ENCODE assay signal across 10 cellular contexts in the genomic region with DNA sequence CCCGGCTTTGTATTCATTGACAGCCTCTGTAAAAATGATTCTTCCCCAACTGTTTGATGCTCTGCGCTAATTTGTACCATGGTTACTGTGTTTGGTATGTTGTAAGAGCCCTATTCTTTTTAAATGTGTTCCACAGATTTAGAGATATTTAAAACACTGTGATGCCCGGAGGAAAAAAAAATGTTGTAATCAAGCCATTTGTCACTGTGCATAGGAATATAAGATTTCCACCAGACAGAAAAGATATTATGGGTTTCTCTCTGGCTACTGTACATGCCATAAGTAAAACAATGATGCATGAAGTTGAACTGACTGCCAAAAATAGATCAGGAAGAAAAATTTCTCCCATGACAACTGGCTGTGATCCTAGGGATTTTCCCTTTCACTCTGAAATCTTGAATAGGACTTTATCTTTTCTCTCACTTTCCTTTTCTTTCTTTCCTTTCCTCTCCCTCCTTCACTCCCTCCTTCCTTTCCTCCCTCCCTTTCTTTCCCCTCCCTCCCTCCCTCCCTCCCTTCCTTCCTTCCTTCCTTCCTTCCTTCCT.
A peak's percentile ranks its signal among the peaks of the same experiment; 100 is the strongest.
DNase-seq lines count a peak whose midpoint lies in the region; ATAC-seq and TF ChIP-seq lines count a peak whose summit lies in the region.
"Had no signal": no experiment of that assay in that cellular context is flagged by ENCODE, and none has a peak within 500 bp of the region (broad histone marks: within the 10 kb centered on the region; RNA-seq: fewer than 3 reads in every experiment).

No MANE protein-coding gene starts in this region.

- intact Hi-C loops in Panc1 (cut with micrococcal nuclease; ENCODE audit: unreplicated experiment): no loop called here

- H3K4me3 Mint-ChIP-seq in activated T-helper 17 cell treated with anti-CD3 and anti-CD28 coated beads, Interleukin-2, amount 50 U/mL, for 72 hours: no peak overlapping the region
- H3K4me3 Mint-ChIP-seq: memory B cell had no signal

- peaks cover 4% of the 10 kb centered on the region; the same call in 1 of the 2 replicates for H3K4me1 ChIP-seq in Panc1 (ENCODE audit: control insufficient read depth, insufficient read depth, low read length)

- CTCF ChIA-PET in Panc1 (lab: Charles Lee): no interaction called here

- no peaks in the 10 kb centered on the region for H3K27me3 Mint-ChIP-seq in activated T-helper 17 cell treated with anti-CD3 and anti-CD28 coated beads, Interleukin-2, amount 50 U/mL, for 72 hours
- H3K27me3 Mint-ChIP-seq: memory B cell had no signal

- H3K36me3 Mint-ChIP-seq in activated T-helper 17 cell treated with anti-CD3 and anti-CD28 coated beads, Interleukin-2, amount 50 U/mL, for 72 hours (ENCODE audit: low read depth): no peaks in the 10 kb centered on the region
- H3K36me3 Mint-ChIP-seq: memory B cell had no signal

- peak overlapping the region; percentile 61 for H3K27ac ChIP-seq in Panc1 (ENCODE audit: low read length)
- H3K27ac ChIP-seq: C4-2B had no signal

- ATAC-seq in Panc1: no peak
- ATAC-seq in esophagus mucosa: peak; percentile 29
- no peak for ATAC-seq in activated T-helper 17 cell treated with anti-CD3 and anti-CD28 coated beads, Interleukin-2, amount 50 U/mL, for 72 hours (replicated peaks)
- ATAC-seq in HG03196 (IDR thresholded peaks at IDR 0.05; ENCODE audit: unreplicated experiment): no peak

- no peak for TF ChIP-seq CTCF in Panc1 (IDR thresholded peaks at IDR 0.05)

- no peaks in the 10 kb centered on the region for H3K36me3 ChIP-seq in Panc1 (ENCODE audit: control insufficient read depth, insufficient read depth, low read length)

- DNase-seq in ACHN (peak; percentile 8), Panc1 (ENCODE audit: low read depth, low spot score) (no peak), myocyte (ENCODE audit: low read depth) (peak; percentile 69), midbrain (lab: John Stamatoyannopoulos, UW) (no peak), activated gamma-delta T cell treated with Interleukin-2 at 50 U/mL for 16 hours (no peak)

- BruUV-seq in Panc1 (replicated peaks; lab: Mats Ljungman, UMichigan): no TSS peak

- peaks cover 3% of the 10 kb centered on the region; the same call in 1 of the 2 replicates for H3K9me3 ChIP-seq in Panc1 (ENCODE audit: control insufficient read depth, insufficient read depth, low read depth, low read length)

- peaks cover 11% of the 10 kb centered on the region for H3K4me1 Mint-ChIP-seq in activated T-helper 17 cell treated with anti-CD3 and anti-CD28 coated beads, Interleukin-2, amount 50 U/mL, for 72 hours

- H3K27ac Mint-ChIP-seq in activated T-helper 17 cell treated with anti-CD3 and anti-CD28 coated beads, Interleukin-2, amount 50 U/mL, for 72 hours: no peak overlapping the region
- H3K27ac Mint-ChIP-seq: memory B cell had no signal

- POLR2A ChIA-PET in Panc1 (lab: Charles Lee): no interaction called here

- in situ Hi-C loops in ACHN (cut with HindIII; ENCODE audit: low pct_ligation_motif_present, low pct_unique_long_range_greater_than_20kb, low sequenced_read_pairs) (no loop called here), Panc1 (cut with HindIII; ENCODE audit: low pct_unique_long_range_greater_than_20kb, low sequenced_read_pairs) (no loop called here)

- H3K9me3 Mint-ChIP-seq in activated T-helper 17 cell treated with anti-CD3 and anti-CD28 coated beads, Interleukin-2, amount 50 U/mL, for 72 hours: no peaks in the 10 kb centered on the region
- H3K9me3 Mint-ChIP-seq: memory B cell had no signal

- no peak overlapping the region for H3K4me3 ChIP-seq in Panc1 (ENCODE audit: low read depth in 2 of 2, low read length in 2 of 2)

- no peaks in the 10 kb centered on the region for H3K27me3 ChIP-seq in Panc1 (ENCODE audit: control insufficient read depth, insufficient read depth, low read length)

Comparison
In these comparisons a context has a peak if more than half of its experiments do, and no peak if none do; other contexts are left out.
1. DNase-seq: peak in ACHN (single experiment) and myocyte (single experiment); none in Panc1 (single experiment), midbrain (single experiment) and activated gamma-delta T cell treated with Interleukin-2 at 50 U/mL for 16 hours (single experiment).